Comparison of ENCODE assay signal across 16 cellular contexts in genomic region chr4:158724647-158725046, GRCh38.
DNase-seq lines count a peak whose midpoint lies in the region; ATAC-seq and FAIRE-seq lines count a peak whose summit lies in the region.
"Had no signal": no experiment of that assay in that cellular context is flagged by ENCODE, and none has a peak within 500 bp of the region (broad histone marks: within the 10 kb centered on the region; RNA-seq: fewer than 3 reads in every experiment).

No MANE protein-coding gene starts in this region.

- FAIRE-seq in RCC 7860 (lab: Jason Lieb, UNC), result no peak

- H3K9me3 Mint-ChIP-seq in activated naive CD4-positive, alpha-beta T cell treated with anti-CD3 and anti-CD28 coated beads, Interleukin-2, amount 10 ng/mL, durations not matched to agents 7 days and 5 days, result no peaks in the 10 kb centered on the region
- H3K9me3 Mint-ChIP-seq in T-helper 1 cell treated with Interleukin-12 subunit alpha and Interleukin-12 subunit beta and Interleukin-4 antibody, amounts not matched to agents 30 μg/mL and 1 μg/mL, for 36 hours, result no peaks in the 10 kb centered on the region
- no peaks in the 10 kb centered on the region for H3K9me3 Mint-ChIP-seq in central memory CD8-positive, alpha-beta T cell
- no peaks in the 10 kb centered on the region for H3K9me3 Mint-ChIP-seq in stimulated activated effector memory CD8-positive, alpha-beta T cell treated with anti-CD3 and anti-CD28 coated beads, Interleukin-12 subunit alpha, Interleukin-12 subunit beta, amount 100 ng/mL, for 72 hours

- peak overlapping the region; percentile 98 for H3K27ac Mint-ChIP-seq in activated naive CD4-positive, alpha-beta T cell treated with anti-CD3 and anti-CD28 coated beads, Interleukin-2, amount 10 ng/mL, durations not matched to agents 7 days and 5 days
- H3K27ac Mint-ChIP-seq in T-helper 1 cell treated with Interleukin-12 subunit alpha and Interleukin-12 subunit beta and Interleukin-4 antibody, amounts not matched to agents 30 μg/mL and 1 μg/mL, for 36 hours, result peak overlapping the region; percentile 100
- H3K27ac Mint-ChIP-seq in central memory CD8-positive, alpha-beta T cell (ENCODE audit: low read depth), result peak overlapping the region; percentile 97
- peak overlapping the region; percentile 96 for H3K27ac Mint-ChIP-seq in stimulated activated effector memory CD8-positive, alpha-beta T cell treated with anti-CD3 and anti-CD28 coated beads, Interleukin-12 subunit alpha, Interleukin-12 subunit beta, amount 100 ng/mL, for 72 hours

- peaks cover 52% of the 10 kb centered on the region for H3K4me1 Mint-ChIP-seq in activated naive CD4-positive, alpha-beta T cell treated with anti-CD3 and anti-CD28 coated beads, Interleukin-2, amount 10 ng/mL, durations not matched to agents 7 days and 5 days
- H3K4me1 Mint-ChIP-seq in T-helper 1 cell treated with Interleukin-12 subunit alpha and Interleukin-12 subunit beta and Interleukin-4 antibody, amounts not matched to agents 30 μg/mL and 1 μg/mL, for 36 hours (ENCODE audit: low read depth), result peaks cover 44% of the 10 kb centered on the region
- H3K4me1 Mint-ChIP-seq in central memory CD8-positive, alpha-beta T cell, result peaks cover 35% of the 10 kb centered on the region
- H3K4me1 Mint-ChIP-seq in stimulated activated effector memory CD8-positive, alpha-beta T cell treated with anti-CD3 and anti-CD28 coated beads, Interleukin-12 subunit alpha, Interleukin-12 subunit beta, amount 100 ng/mL, for 72 hours, result peaks cover 52% of the 10 kb centered on the region

- H3K36me3 Mint-ChIP-seq in activated naive CD4-positive, alpha-beta T cell treated with anti-CD3 and anti-CD28 coated beads, Interleukin-2, amount 10 ng/mL, durations not matched to agents 7 days and 5 days, result peaks cover 25% of the 10 kb centered on the region
- H3K36me3 Mint-ChIP-seq in T-helper 1 cell treated with Interleukin-12 subunit alpha and Interleukin-12 subunit beta and Interleukin-4 antibody, amounts not matched to agents 30 μg/mL and 1 μg/mL, for 36 hours (ENCODE audit: low read depth), result peaks cover 16% of the 10 kb centered on the region
- H3K36me3 Mint-ChIP-seq in central memory CD8-positive, alpha-beta T cell (ENCODE audit: insufficient read depth), result peaks cover 18% of the 10 kb centered on the region
- peaks cover 40% of the 10 kb centered on the region for H3K36me3 Mint-ChIP-seq in stimulated activated effector memory CD8-positive, alpha-beta T cell treated with anti-CD3 and anti-CD28 coated beads, Interleukin-12 subunit alpha, Interleukin-12 subunit beta, amount 100 ng/mL, for 72 hours

- DNase-seq in activated naive CD4-positive, alpha-beta T cell treated with anti-CD3 and anti-CD28 coated beads, Interleukin-2, amount 10 ng/mL, durations not matched to agents 7 days and 5 days, result no peak
- DNase-seq in activated naive CD4-positive, alpha-beta T cell (lab: John Stamatoyannopoulos, UW), result no peak
- DNase-seq in central memory CD8-positive, alpha-beta T cell (ENCODE audit: low spot score in 2 of 2), result no peak
- DNase-seq in stimulated activated effector memory CD8-positive, alpha-beta T cell treated with anti-CD3 and anti-CD28 coated beads, Interleukin-12 subunit alpha, Interleukin-12 subunit beta, amount 100 ng/mL, for 72 hours (ENCODE audit: low spot score in 2 of 2), result peak in 1 of 2 donors; percentile 58
- no peak for DNase-seq in RCC 7860 (ENCODE audit: low spot score)
- no peak for DNase-seq in NCI-H1436 treated with DMSO at 0.1 percent for 48 hours (lab: John Stamatoyannopoulos, UW)
- DNase-seq: activated CD4-positive, CD25-positive, alpha-beta regulatory T cell; cortex of kidney; GOT3; NCI-H187; NCI-H446; retina; substantia nigra had no signal

- peak overlapping the region; percentile 54 for H3K4me3 Mint-ChIP-seq in activated naive CD4-positive, alpha-beta T cell treated with anti-CD3 and anti-CD28 coated beads, Interleukin-2, amount 10 ng/mL, durations not matched to agents 7 days and 5 days
- peak overlapping the region; percentile 41 for H3K4me3 Mint-ChIP-seq in T-helper 1 cell treated with Interleukin-12 subunit alpha and Interleukin-12 subunit beta and Interleukin-4 antibody, amounts not matched to agents 30 μg/mL and 1 μg/mL, for 36 hours
- peak overlapping the region; percentile 95 for H3K4me3 Mint-ChIP-seq in central memory CD8-positive, alpha-beta T cell
- H3K4me3 Mint-ChIP-seq in stimulated activated effector memory CD8-positive, alpha-beta T cell treated with anti-CD3 and anti-CD28 coated beads, Interleukin-12 subunit alpha, Interleukin-12 subunit beta, amount 100 ng/mL, for 72 hours, result peak overlapping the region; percentile 92

- CTCF ChIA-PET in activated naive CD4-positive, alpha-beta T cell treated with anti-CD3 and anti-CD28 coated beads, Interleukin-2, amount 10 ng/mL, durations not matched to agents 7 days and 5 days (lab: Charles Lee), result interaction anchor here (1.0 to 1.9 kb wide), 4 partner anchors 121 to 494 kb away, joined by 3 to 10 read pairs (median 4); no protein-coding TSS in a partner anchor

- no peak for ATAC-seq in central memory CD8-positive, alpha-beta T cell (replicated peaks; ENCODE audit: extremely low read depth, poor library complexity, severe bottlenecking)
- ATAC-seq in stimulated activated effector memory CD8-positive, alpha-beta T cell treated with anti-CD3 and anti-CD28 coated beads, Interleukin-12 subunit alpha, Interleukin-12 subunit beta, amount 100 ng/mL, for 72 hours, result peak; percentile 80
- no peak for ATAC-seq in HG02610 (IDR thresholded peaks at IDR 0.05; ENCODE audit: unreplicated experiment)
- ATAC-seq: Right ventricle myocardium inferior had no signal

- H3K27me3 Mint-ChIP-seq in activated naive CD4-positive, alpha-beta T cell treated with anti-CD3 and anti-CD28 coated beads, Interleukin-2, amount 10 ng/mL, durations not matched to agents 7 days and 5 days, result peaks cover 6% of the 10 kb centered on the region
- H3K27me3 Mint-ChIP-seq in T-helper 1 cell treated with Interleukin-12 subunit alpha and Interleukin-12 subunit beta and Interleukin-4 antibody, amounts not matched to agents 30 μg/mL and 1 μg/mL, for 36 hours (ENCODE audit: low read depth), result peaks cover 9% of the 10 kb centered on the region
- H3K27me3 Mint-ChIP-seq in central memory CD8-positive, alpha-beta T cell, result peaks cover 36% of the 10 kb centered on the region

Comparison
In these comparisons a context has a peak if more than half of its experiments do, and no peak if none do; other contexts are left out.
1. H3K4me3 Mint-ChIP-seq: peak in every context shown above with its lines; median percentile 95 in central memory CD8-positive, alpha-beta T cell; 92 in stimulated activated effector memory CD8-positive, alpha-beta T cell treated with anti-CD3 and anti-CD28 coated beads, Interleukin-12 subunit alpha, Interleukin-12 subunit beta, amount 100 ng/mL, for 72 hours; 54 in activated naive CD4-positive, alpha-beta T cell treated with anti-CD3 and anti-CD28 coated beads, Interleukin-2, amount 10 ng/mL, durations not matched to agents 7 days and 5 days; 41 in T-helper 1 cell treated with Interleukin-12 subunit alpha and Interleukin-12 subunit beta and Interleukin-4 antibody, amounts not matched to agents 30 μg/mL and 1 μg/mL, for 36 hours.